In the genomic region with DNA sequence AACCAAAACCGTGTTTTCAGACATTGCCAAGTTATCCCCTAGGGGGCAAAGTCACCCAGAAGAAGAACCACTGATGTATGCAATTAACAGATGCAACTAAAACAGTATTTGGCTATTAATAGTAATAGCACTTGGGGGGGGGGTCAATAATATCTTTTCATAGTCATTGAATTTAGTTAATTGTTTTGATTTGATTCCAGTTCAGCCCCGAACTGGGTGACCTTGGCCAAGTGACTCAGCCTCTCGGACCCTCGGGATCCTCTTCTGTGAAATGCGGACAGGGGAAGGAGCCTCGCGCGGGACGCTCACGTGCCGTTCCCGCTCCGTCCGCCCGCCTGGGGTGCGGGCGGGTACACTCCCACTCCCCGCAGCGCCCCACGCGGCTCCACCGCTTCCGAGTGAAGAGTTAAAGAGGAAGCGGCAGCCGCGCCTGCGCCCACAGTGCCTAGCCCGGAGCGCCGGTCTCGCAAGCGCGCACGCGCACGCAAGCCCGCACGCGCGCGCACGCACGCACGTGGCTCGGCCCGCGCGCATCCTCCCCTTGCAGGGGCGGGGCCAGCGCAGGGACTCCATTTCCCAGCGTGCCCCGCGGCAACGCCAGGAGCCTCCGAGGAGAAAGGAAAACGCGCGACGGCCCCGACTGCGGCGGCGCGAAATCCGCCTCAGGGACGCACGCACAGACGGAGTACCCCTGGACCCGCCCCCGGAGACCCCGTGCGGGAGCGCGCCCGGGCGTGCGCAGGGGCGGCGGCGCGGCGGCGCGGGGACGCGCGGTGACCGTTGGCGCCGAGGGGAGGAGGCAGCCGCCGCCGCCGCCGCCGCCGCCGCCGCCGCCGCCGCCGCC, we compare ENCODE assay signal across 1 cellular context.
TF ChIP-seq lines count a peak whose summit lies in the region.

TSS of gene DAZAP1 (plus strand) at position 769 of the 844 bp plus-strand sequence. CDS start 188 bp downstream, outside the sequence.

TF ChIP-seq in HEK293, 187 proteins besides CTCF, POLR2A, EP300 and RAD21 (continued from another document and continues in another):
- TF ChIP-seq ZNF518A (tag by site-specific recombination; conservative IDR thresholded peaks at IDR 0.05; ENCODE audit: low read depth) (no peak), ZNF221 (tag by site-specific recombination; IDR thresholded peaks at IDR 0.05; ENCODE audit: borderline replicate concordance) (no peak), ZFHX2 (tag by site-specific recombination; conservative IDR thresholded peaks at IDR 0.05) (peak; percentile 92), ZBTB20 (tag by site-specific recombination; IDR thresholded peaks at IDR 0.05) (0 out of 2 replicates have a peak, but pooled peaks have one; percentile 12), ZNF571 (tag by site-specific recombination; IDR thresholded peaks at IDR 0.05) (no peak), ZNF302 (tag by site-specific recombination; IDR thresholded peaks at IDR 0.05; ENCODE audit: low read depth) (no peak), ZNF394 (tag by site-specific recombination; IDR thresholded peaks at IDR 0.05; ENCODE audit: borderline replicate concordance) (0 out of 2 replicates have a peak, but pooled peaks have one; percentile 21), SP2 (tag by site-specific recombination; IDR thresholded peaks at IDR 0.05) (peak; percentile 88), GLIS2 (tag by site-specific recombination; IDR thresholded peaks at IDR 0.05) (peak; percentile 77; the same call in 1 of the 2 replicates), KLF16 (tag by site-specific recombination; IDR thresholded peaks at IDR 0.05) (0 out of 2 replicates have a peak, but pooled peaks have one; percentile 13), ZNF501 (tag by site-specific recombination; IDR thresholded peaks at IDR 0.05) (no peak), ZNF24 (tag by site-specific recombination; IDR thresholded peaks at IDR 0.05) (peak; percentile 70; the same call in 1 of the 2 replicates), ZNF2 (tag by site-specific recombination; IDR thresholded peaks at IDR 0.05) (0 out of 2 replicates have a peak, but pooled peaks have one; percentile 40), PBX3 (CRISPR knock-in tag; IDR thresholded peaks at IDR 0.05) (peak; percentile 68; the same call in 1 of the 2 replicates), ZFP37 (tag by site-specific recombination; IDR thresholded peaks at IDR 0.05) (0 out of 2 replicates have a peak, but pooled peaks have one; percentile 33), KLF1 (tag by site-specific recombination; IDR thresholded peaks at IDR 0.05) (0 out of 2 replicates have a peak, but pooled peaks have one; percentile 44), IKZF3 (tag by site-specific recombination; IDR thresholded peaks at IDR 0.05) (peak; percentile 51; the same call in 1 of the 2 replicates), ZNF585B (tag by site-specific recombination; IDR thresholded peaks at IDR 0.05) (no peak), ZSCAN18 (tag by site-specific recombination; IDR thresholded peaks at IDR 0.05) (no peak), ZNF473 (tag by site-specific recombination; IDR thresholded peaks at IDR 0.05) (no peak), ZNF174 (tag by site-specific recombination; IDR thresholded peaks at IDR 0.05) (no peak), ZBTB26 (tag by site-specific recombination; optimal IDR thresholded peaks at IDR 0.05) (peak; percentile 88), ZNF140 (tag by site-specific recombination; IDR thresholded peaks at IDR 0.05) (no peak), SALL2 (tag by site-specific recombination; IDR thresholded peaks at IDR 0.05; ENCODE audit: borderline replicate concordance) (no peak), ZBTB6 (tag by site-specific recombination; IDR thresholded peaks at IDR 0.05) (peak; percentile 72), ZNF654 (tag by site-specific recombination; IDR thresholded peaks at IDR 0.05; ENCODE audit: low read depth) (peak; percentile 27), ZNF366 (tag by site-specific recombination; conservative IDR thresholded peaks at IDR 0.05) (no peak), ZNF48 (tag by site-specific recombination; IDR thresholded peaks at IDR 0.05) (no peak), ZNF423 (tag by site-specific recombination; IDR thresholded peaks at IDR 0.05) (peak; percentile 14; the same call in 1 of the 2 replicates), SP3 (tag by site-specific recombination; IDR thresholded peaks at IDR 0.05) (peak; percentile 86), ZNF76 (tag by site-specific recombination; IDR thresholded peaks at IDR 0.05; ENCODE audit: borderline replicate concordance, low read depth) (peak; percentile 91), ZNF670 (tag by site-specific recombination; IDR thresholded peaks at IDR 0.05; ENCODE audit: low read depth) (no peak), ZNF596 (tag by site-specific recombination; IDR thresholded peaks at IDR 0.05) (no peak)
- TF ChIP-seq, protein P1, sequence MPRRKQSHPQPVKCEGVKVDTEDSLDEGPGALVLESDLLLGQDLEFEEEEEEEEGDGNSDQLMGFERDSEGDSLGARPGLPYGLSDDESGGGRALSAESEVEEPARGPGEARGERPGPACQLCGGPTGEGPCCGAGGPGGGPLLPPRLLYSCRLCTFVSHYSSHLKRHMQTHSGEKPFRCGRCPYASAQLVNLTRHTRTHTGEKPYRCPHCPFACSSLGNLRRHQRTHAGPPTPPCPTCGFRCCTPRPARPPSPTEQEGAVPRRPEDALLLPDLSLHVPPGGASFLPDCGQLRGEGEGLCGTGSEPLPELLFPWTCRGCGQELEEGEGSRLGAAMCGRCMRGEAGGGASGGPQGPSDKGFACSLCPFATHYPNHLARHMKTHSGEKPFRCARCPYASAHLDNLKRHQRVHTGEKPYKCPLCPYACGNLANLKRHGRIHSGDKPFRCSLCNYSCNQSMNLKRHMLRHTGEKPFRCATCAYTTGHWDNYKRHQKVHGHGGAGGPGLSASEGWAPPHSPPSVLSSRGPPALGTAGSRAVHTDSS (tag by site-specific recombination; IDR thresholded peaks at IDR 0.05): no peak
- TF ChIP-seq, protein P2, sequence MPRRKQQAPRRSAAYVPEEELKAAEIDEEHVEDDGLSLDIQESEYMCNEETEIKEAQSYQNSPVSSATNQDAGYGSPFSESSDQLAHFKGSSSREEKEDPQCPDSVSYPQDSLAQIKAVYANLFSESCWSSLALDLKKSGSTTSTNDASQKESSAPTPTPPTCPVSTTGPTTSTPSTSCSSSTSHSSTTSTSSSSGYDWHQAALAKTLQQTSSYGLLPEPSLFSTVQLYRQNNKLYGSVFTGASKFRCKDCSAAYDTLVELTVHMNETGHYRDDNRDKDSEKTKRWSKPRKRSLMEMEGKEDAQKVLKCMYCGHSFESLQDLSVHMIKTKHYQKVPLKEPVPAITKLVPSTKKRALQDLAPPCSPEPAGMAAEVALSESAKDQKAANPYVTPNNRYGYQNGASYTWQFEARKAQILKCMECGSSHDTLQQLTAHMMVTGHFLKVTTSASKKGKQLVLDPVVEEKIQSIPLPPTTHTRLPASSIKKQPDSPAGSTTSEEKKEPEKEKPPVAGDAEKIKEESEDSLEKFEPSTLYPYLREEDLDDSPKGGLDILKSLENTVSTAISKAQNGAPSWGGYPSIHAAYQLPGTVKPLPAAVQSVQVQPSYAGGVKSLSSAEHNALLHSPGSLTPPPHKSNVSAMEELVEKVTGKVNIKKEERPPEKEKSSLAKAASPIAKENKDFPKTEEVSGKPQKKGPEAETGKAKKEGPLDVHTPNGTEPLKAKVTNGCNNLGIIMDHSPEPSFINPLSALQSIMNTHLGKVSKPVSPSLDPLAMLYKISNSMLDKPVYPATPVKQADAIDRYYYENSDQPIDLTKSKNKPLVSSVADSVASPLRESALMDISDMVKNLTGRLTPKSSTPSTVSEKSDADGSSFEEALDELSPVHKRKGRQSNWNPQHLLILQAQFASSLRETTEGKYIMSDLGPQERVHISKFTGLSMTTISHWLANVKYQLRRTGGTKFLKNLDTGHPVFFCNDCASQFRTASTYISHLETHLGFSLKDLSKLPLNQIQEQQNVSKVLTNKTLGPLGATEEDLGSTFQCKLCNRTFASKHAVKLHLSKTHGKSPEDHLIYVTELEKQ (tag by site-specific recombination; IDR thresholded peaks at IDR 0.05; ENCODE audit: borderline replicate concordance): no peak
- TF ChIP-seq, protein P3, sequence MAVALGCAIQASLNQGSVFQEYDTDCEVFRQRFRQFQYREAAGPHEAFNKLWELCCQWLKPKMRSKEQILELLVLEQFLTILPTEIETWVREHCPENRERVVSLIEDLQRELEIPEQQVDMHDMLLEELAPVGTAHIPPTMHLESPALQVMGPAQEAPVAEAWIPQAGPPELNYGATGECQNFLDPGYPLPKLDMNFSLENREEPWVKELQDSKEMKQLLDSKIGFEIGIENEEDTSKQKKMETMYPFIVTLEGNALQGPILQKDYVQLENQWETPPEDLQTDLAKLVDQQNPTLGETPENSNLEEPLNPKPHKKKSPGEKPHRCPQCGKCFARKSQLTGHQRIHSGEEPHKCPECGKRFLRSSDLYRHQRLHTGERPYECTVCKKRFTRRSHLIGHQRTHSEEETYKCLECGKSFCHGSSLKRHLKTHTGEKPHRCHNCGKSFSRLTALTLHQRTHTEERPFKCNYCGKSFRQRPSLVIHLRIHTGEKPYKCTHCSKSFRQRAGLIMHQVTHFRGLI (tag by site-specific recombination; IDR thresholded peaks at IDR 0.05): peak; percentile 44; the same call in 1 of the 2 replicates
